Comparison of ENCODE assay signal across 7 cellular contexts in the genomic region with DNA sequence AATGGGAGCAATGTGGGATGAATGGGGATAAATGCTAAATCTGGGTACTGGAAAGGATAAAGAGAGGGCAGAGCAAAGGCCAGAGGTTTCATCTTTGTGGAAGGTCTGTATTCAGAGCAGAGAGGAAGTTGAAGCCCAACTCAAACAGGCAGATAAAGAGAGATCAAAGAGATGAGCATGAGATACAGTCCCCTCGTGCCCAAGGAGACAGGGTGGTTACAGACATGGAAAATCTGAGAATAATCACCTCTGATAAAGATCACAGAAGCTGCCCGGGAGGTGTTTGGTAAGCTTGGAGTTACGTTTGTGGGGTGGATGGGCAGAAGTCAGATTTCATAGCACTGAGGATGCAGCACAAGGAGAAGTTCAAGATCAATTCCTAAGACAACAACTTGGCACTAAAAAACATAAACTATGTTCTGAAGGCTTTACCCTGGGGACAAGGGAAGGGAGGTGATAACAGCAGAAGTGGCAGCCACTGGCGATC. TPM values are rescaled to one million over a fixed set of nuclear protein-coding genes. Genes with fewer than 3 reads are reported as not detected.
DNase-seq lines count a peak whose midpoint lies in the region; ATAC-seq, FAIRE-seq and TF ChIP-seq lines count a peak whose summit lies in the region.

No MANE protein-coding gene starts in this region.

- no peak overlapping the region for H3K9ac ChIP-seq in HUES6 (ENCODE audit: low read length)

- H3K36me3 ChIP-seq in HUES6 (ENCODE audit: control insufficient read depth, insufficient read depth, low read length): no peaks in the 10 kb centered on the region
- H3K36me3 ChIP-seq in small intestine (ENCODE audit: control insufficient read depth in 2 of 2, insufficient read depth in 2 of 2, low read length in 2 of 2): no peaks in the 10 kb centered on the region

- H3K27me3 ChIP-seq in HUES6 (ENCODE audit: control insufficient read depth, insufficient read depth, low read length): no peaks in the 10 kb centered on the region
- H3K27me3 ChIP-seq in small intestine (ENCODE audit: control insufficient read depth in 2 of 2, insufficient read depth in 2 of 2, low read length in 2 of 2): no peaks in the 10 kb centered on the region

- ATAC-seq in GM19025 (IDR thresholded peaks at IDR 0.05; ENCODE audit: low read depth, unreplicated experiment): peak; percentile 3

- no peaks in the 10 kb centered on the region for H3K9me3 ChIP-seq in HUES6 (ENCODE audit: control insufficient read depth, insufficient read depth, low read depth, low read length)
- H3K9me3 ChIP-seq in small intestine (ENCODE audit: control insufficient read depth, low read depth): no peaks in the 10 kb centered on the region

- peaks cover 17% of the 10 kb centered on the region; the same call in 1 of the 2 replicates for H3K4me1 ChIP-seq in HUES6 (ENCODE audit: control insufficient read depth, insufficient read depth, low read length)
- H3K4me1 ChIP-seq in small intestine (ENCODE audit: control insufficient read depth in 2 of 2, insufficient read depth in 1 of 2, low read depth in 1 of 2, low read length in 1 of 2): peaks cover 4 to 8% of the 10 kb centered on the region in 2 donors

- peak overlapping the region; percentile 14; the same call in 1 of the 2 replicates for H3K4me3 ChIP-seq in HUES6 (ENCODE audit: low read depth, low read length)
- peak overlapping the region; percentile 55 for H3K4me3 ChIP-seq in fibroblast of pulmonary artery (replicated peaks; ENCODE audit: low read depth, low read length)
- peak overlapping the region in 1 of 2 donors; percentile 59 for H3K4me3 ChIP-seq in small intestine (ENCODE audit: low read depth in 1 of 2, low read length in 2 of 2)

- peak; percentile 16 for DNase-seq in activated CD4-positive, alpha-beta T cell treated with anti-CD3 and anti-CD28 coated beads, Interleukin-2, amount 50 U/mL, for 1 hour
- no peak for DNase-seq in fibroblast of pulmonary artery (ENCODE audit: low read depth)
- peak; percentile 18 for DNase-seq in small intestine
- no peak for DNase-seq in NCI-H446 treated with DMSO at 0.1 percent for 48 hours (lab: John Stamatoyannopoulos, UW)
- DNase-seq in NCI-H82 (lab: John Stamatoyannopoulos, UW): no peak

- WGBS in small intestine, 3 donors: 3 to 15% (median 4%) methylated on average over 4 of the region's 4 CpGs

- no peak overlapping the region for H3K27ac ChIP-seq in HUES6 (ENCODE audit: low read depth, low read length)
- H3K27ac ChIP-seq in small intestine (ENCODE audit: low read depth in 1 of 2, low read length in 1 of 2): peak overlapping the region; percentile 17 to 90

- TF ChIP-seq CTCF in fibroblast of pulmonary artery (IDR thresholded peaks at IDR 0.05; ENCODE audit: low read length, missing control alignments): no peak

- no peak for FAIRE-seq in small intestine (lab: Jason Lieb, UNC)

RNA-seq across cellular contexts. Expression of a gene that starts 0.5 kb away (rescaled TPM):
- polyA plus RNA-seq in small intestine: 10 to 100 TPM in 1 of 3 donors, 1 to 10 TPM in 2; 4.1 to 43.3 (median 7.4) TPM

Comparison
In these comparisons a context has a peak if more than half of its experiments do, and no peak if none do; other contexts are left out.
1. DNase-seq: peak in activated CD4-positive, alpha-beta T cell treated with anti-CD3 and anti-CD28 coated beads, Interleukin-2, amount 50 U/mL, for 1 hour (single experiment) and small intestine (single experiment); none in fibroblast of pulmonary artery (single experiment), NCI-H446 treated with DMSO at 0.1 percent for 48 hours (single experiment) and NCI-H82 (single experiment).